9 cellular contexts compared by ENCODE assay signal in the genomic region with DNA sequence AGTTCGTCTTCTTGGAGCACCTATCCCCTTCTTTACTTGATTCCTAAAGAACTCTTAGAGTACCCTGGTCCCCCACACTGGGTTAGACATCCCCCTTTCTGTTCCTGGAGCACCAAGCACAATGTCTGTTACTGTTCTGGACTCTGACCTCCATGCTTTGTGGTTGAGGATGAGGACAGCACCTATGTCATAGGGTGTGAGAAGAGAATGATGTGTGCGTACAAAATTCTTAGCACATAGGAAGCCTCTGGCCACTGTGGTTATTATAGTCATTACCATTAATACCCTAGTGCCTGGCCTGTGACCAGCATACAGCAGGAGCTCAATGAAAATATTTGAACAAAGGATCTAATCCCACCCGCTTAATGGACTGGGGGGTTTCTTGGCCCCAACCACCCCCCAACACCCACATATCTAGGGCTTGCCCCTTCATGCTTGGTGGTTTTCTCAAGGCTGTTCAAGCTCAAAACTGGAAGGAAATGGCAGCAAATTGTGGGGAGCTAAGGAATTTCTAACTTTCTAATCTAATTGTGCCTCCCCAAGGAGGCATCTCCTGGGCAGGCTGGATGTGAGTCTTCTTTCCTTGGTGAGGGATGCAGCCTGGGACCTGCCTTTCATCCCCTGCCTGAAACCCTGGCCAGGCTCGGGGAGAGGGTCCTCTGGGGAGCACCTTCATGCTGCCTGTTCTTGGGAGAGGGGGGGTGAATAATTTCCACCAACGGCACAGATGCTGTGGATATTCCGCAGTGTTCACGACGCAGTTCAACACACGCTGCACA. TPM values are rescaled to one million over a fixed set of nuclear protein-coding genes. Genes with fewer than 3 reads are reported as not detected.
DNase-seq lines count a peak whose midpoint lies in the region; ATAC-seq lines count a peak whose summit lies in the region.
"Had no signal": no experiment of that assay in that cellular context is flagged by ENCODE, and none has a peak within 500 bp of the region (broad histone marks: within the 10 kb centered on the region; RNA-seq: fewer than 3 reads in every experiment).

No MANE protein-coding gene starts in this region.

- no peaks in the 10 kb centered on the region for H3K9me3 ChIP-seq in iPS-20b (ENCODE audit: insufficient read depth, low read depth, low read length)
- no peaks in the 10 kb centered on the region for H3K9me3 ChIP-seq in stomach smooth muscle (ENCODE audit: control insufficient read depth in 2 of 2, low read length in 2 of 2)
- no peaks in the 10 kb centered on the region for H3K9me3 ChIP-seq in HAP-1

- peaks cover 38% of the 10 kb centered on the region for H3K27me3 Mint-ChIP-seq in activated CD8-positive, alpha-beta memory T cell treated with anti-CD3 and anti-CD28 coated beads, Interleukin-2, amount 10 ng/mL, durations not matched to agents 7 days and 5 days
- H3K27me3 Mint-ChIP-seq in activated T-helper 17 cell treated with anti-CD3 and anti-CD28 coated beads, Interleukin-2, amount 50 U/mL, for 72 hours = peaks cover 4% of the 10 kb centered on the region

- peak overlapping the region; percentile 47 for H3K27ac Mint-ChIP-seq in activated CD8-positive, alpha-beta memory T cell treated with anti-CD3 and anti-CD28 coated beads, Interleukin-2, amount 10 ng/mL, durations not matched to agents 7 days and 5 days
- H3K27ac Mint-ChIP-seq in activated T-helper 17 cell treated with anti-CD3 and anti-CD28 coated beads, Interleukin-2, amount 50 U/mL, for 72 hours = peak overlapping the region; percentile 79

- CTCF ChIA-PET in activated CD8-positive, alpha-beta memory T cell treated with anti-CD3 and anti-CD28 coated beads, Interleukin-2, amount 10 ng/mL, durations not matched to agents 7 days and 5 days (lab: Charles Lee) = interaction anchor here (1.0 to 1.3 kb wide), 3 partner anchors 16 to 84 kb away, joined by 3 to 6 read pairs (median 3); no protein-coding TSS in a partner anchor

- H3K27ac ChIP-seq in iPS-20b (ENCODE audit: low read length) (no peak overlapping the region), stomach smooth muscle (ENCODE audit: low read length) (peak overlapping the region; percentile 75)

- H3K4me3 ChIP-seq in iPS-20b (ENCODE audit: low read length) (peak overlapping the region; percentile 69), stomach smooth muscle (ENCODE audit: low read length in 2 of 2) (no peak overlapping the region), HAP-1 (no peak overlapping the region)

- H3K9me3 Mint-ChIP-seq in activated CD8-positive, alpha-beta memory T cell treated with anti-CD3 and anti-CD28 coated beads, Interleukin-2, amount 10 ng/mL, durations not matched to agents 7 days and 5 days (ENCODE audit: low read depth) = no peaks in the 10 kb centered on the region
- no peaks in the 10 kb centered on the region for H3K9me3 Mint-ChIP-seq in activated T-helper 17 cell treated with anti-CD3 and anti-CD28 coated beads, Interleukin-2, amount 50 U/mL, for 72 hours

- H3K36me3 ChIP-seq in iPS-20b (ENCODE audit: insufficient read depth, low read depth, low read length) (no peaks in the 10 kb centered on the region), stomach smooth muscle (ENCODE audit: control insufficient read depth in 2 of 2, insufficient read depth in 2 of 2, low read length in 2 of 2) (no peaks in the 10 kb centered on the region), HAP-1 (replicated peaks) (no peaks in the 10 kb centered on the region)

- DNase-seq in activated CD8-positive, alpha-beta memory T cell treated with anti-CD3 and anti-CD28 coated beads, Interleukin-2, amount 10 ng/mL, durations not matched to agents 7 days and 5 days = no peak
- no peak for DNase-seq in activated CD8-positive, alpha-beta memory T cell treated with anti-CD3 and anti-CD28 coated beads, Interleukin-2, amount 50 U/mL, for 48 hours
- no peak for DNase-seq in HAP-1 (ENCODE audit: low spot score in 2 of 2)
- DNase-seq in effector CD8-positive, alpha-beta T cell (lab: John Stamatoyannopoulos, UW) = no peak
- DNase-seq: NCI-H526 had no signal

- ATAC-seq in activated CD8-positive, alpha-beta memory T cell treated with anti-CD3 and anti-CD28 coated beads, Interleukin-2, amount 10 ng/mL, durations not matched to agents 7 days and 5 days = no peak
- no peak for ATAC-seq in activated T-helper 17 cell treated with anti-CD3 and anti-CD28 coated beads, Interleukin-2, amount 50 U/mL, for 72 hours (replicated peaks)
- no peak for ATAC-seq in GM19035 (IDR thresholded peaks at IDR 0.05; ENCODE audit: unreplicated experiment)

- peaks cover 45% of the 10 kb centered on the region for H3K4me1 Mint-ChIP-seq in activated CD8-positive, alpha-beta memory T cell treated with anti-CD3 and anti-CD28 coated beads, Interleukin-2, amount 10 ng/mL, durations not matched to agents 7 days and 5 days
- H3K4me1 Mint-ChIP-seq in activated T-helper 17 cell treated with anti-CD3 and anti-CD28 coated beads, Interleukin-2, amount 50 U/mL, for 72 hours = peaks cover 11% of the 10 kb centered on the region

- peak overlapping the region; percentile 62 for H3K4me3 Mint-ChIP-seq in activated CD8-positive, alpha-beta memory T cell treated with anti-CD3 and anti-CD28 coated beads, Interleukin-2, amount 10 ng/mL, durations not matched to agents 7 days and 5 days
- H3K4me3 Mint-ChIP-seq in activated T-helper 17 cell treated with anti-CD3 and anti-CD28 coated beads, Interleukin-2, amount 50 U/mL, for 72 hours = peak overlapping the region; percentile 67

- H3K36me3 Mint-ChIP-seq in activated CD8-positive, alpha-beta memory T cell treated with anti-CD3 and anti-CD28 coated beads, Interleukin-2, amount 10 ng/mL, durations not matched to agents 7 days and 5 days = peaks cover 11% of the 10 kb centered on the region
- H3K36me3 Mint-ChIP-seq in activated T-helper 17 cell treated with anti-CD3 and anti-CD28 coated beads, Interleukin-2, amount 50 U/mL, for 72 hours (ENCODE audit: low read depth) = peaks cover 16% of the 10 kb centered on the region

- H3K9ac ChIP-seq in iPS-20b (ENCODE audit: low read depth, low read length) (peak overlapping the region; percentile 69; the same call in 1 of the 2 replicates), stomach smooth muscle (ENCODE audit: low read length in 2 of 2) (no peak overlapping the region)

- in situ Hi-C loops in HAP-1 (cut with MboI; ENCODE audit: low sequenced_read_pairs) = no loop called here

- H3K4me1 ChIP-seq in iPS-20b (ENCODE audit: insufficient read depth, low read length) (peaks cover 16% of the 10 kb centered on the region), stomach smooth muscle (ENCODE audit: control insufficient read depth, insufficient read depth, low read length) (peaks cover 25% of the 10 kb centered on the region), HAP-1 (peaks cover 9% of the 10 kb centered on the region)

- H3K27me3 ChIP-seq in iPS-20b (ENCODE audit: insufficient read depth, low read length) = peaks cover 24% of the 10 kb centered on the region
- H3K27me3 ChIP-seq in stomach smooth muscle (ENCODE audit: control insufficient read depth in 1 of 2, insufficient read depth in 2 of 2, low read length in 2 of 2) = no peaks in the 10 kb centered on the region
- peaks cover 30% of the 10 kb centered on the region for H3K27me3 ChIP-seq in HAP-1 (ENCODE audit: low read depth)

RNA-seq across cellular contexts. Expression of gene CMIP, which starts 1.5 kb away (rescaled TPM):
- total RNA-seq in activated CD8-positive, alpha-beta memory T cell treated with anti-CD3 and anti-CD28 coated beads, Interleukin-2, amount 10 ng/mL, durations not matched to agents 7 days and 5 days = 10 to 100 TPM; 77.4 to 98.8 TPM
- total RNA-seq in activated T-helper 17 cell treated with anti-CD3 and anti-CD28 coated beads, Interleukin-2, amount 50 U/mL, for 72 hours = 10 to 100 TPM; 28.5 to 57.5 TPM
